8 cellular contexts compared by ENCODE assay signal in the genomic region with DNA sequence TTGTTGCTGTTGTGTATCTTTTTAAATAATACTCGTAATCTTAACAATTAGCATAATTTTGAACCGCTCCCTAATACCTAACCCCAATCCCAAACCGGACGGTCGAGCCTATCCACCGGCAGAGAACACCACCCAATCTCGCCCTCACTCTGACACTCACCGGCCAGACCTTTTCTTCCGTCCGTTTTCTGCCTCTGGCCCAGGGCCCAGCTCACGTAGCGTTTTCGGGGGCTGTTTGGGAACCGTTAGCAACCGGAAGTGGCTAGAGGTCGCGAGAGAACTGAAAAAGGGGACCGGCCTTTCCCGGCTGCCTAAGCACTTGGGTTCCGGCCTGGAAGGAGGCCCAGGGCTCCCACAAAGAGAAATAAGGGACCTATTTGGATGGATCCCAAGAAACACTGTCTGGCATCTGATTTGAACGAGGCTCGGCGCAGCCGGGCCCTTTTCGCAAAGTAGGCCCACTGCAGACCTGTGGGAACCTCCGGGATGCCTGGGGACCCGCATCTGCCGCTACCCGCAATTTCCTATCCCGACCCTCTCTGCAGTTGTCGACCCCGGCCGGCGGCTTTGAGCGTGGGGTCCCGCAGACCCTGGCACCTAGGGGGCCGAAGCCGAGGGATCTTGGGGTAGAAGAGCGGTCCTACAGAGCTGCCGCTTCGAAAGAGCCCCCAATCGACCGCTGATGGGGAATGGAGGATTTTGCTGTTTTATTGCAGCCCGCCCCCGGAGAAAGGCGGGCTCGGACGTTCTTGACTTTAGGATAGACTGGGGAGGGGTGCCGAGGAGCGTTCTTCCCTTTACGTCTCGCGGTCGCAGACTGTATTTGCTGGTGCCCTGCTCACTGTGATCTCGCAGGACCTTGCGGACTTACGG. TPM values are rescaled to one million over a fixed set of nuclear protein-coding genes. Genes with fewer than 3 reads are reported as not detected.
DNase-seq lines count a peak whose midpoint lies in the region; ATAC-seq and TF ChIP-seq lines count a peak whose summit lies in the region.

No MANE protein-coding gene starts in this region.

- intact Hi-C loops in breast epithelium (cut with DNase I; ENCODE audit: low total_unique reads), result loop anchor here (5.0 kb wide), 1 partner anchor 740 kb away; no protein-coding TSS in a partner anchor

- ATAC-seq in GM18520 (IDR thresholded peaks at IDR 0.05; ENCODE audit: unreplicated experiment) (peak; percentile 34), HG03095 (IDR thresholded peaks at IDR 0.05; ENCODE audit: unreplicated experiment) (peak; percentile 51)

- H3K4me1 ChIP-seq in breast epithelium, result peaks cover 0 to 4% of the 10 kb centered on the region in 2 donors
- peaks cover 7% of the 10 kb centered on the region; the same call in 1 of the 2 replicates for H3K4me1 ChIP-seq in iPS-20b (ENCODE audit: insufficient read depth, low read length)
- peaks cover 7 to 26% (median 19%) of the 10 kb centered on the region in 3 donors for H3K4me1 ChIP-seq in skeletal muscle tissue (ENCODE audit: control insufficient read depth in 3 of 3, insufficient read depth in 3 of 3, low read length in 3 of 3)

- H3K27ac ChIP-seq in VCaP (peak overlapping the region; percentile 78), breast epithelium (peak overlapping the region; percentile 92 to 95), iPS-20b (ENCODE audit: low read length) (peak overlapping the region; percentile 84), skeletal muscle tissue (ENCODE audit: low read depth, low read length) (peak overlapping the region; percentile 94)

- TF ChIP-seq CTCF in VCaP (conservative IDR thresholded peaks at IDR 0.05), result no peak
- no peak for TF ChIP-seq CTCF in breast epithelium (IDR thresholded peaks at IDR 0.05)

- peak; percentile 91 for DNase-seq in A172 (ENCODE audit: low spot score)
- DNase-seq in NCI-H2171 (lab: John Stamatoyannopoulos, UW), result peak; percentile 89
- DNase-seq in breast epithelium (ENCODE audit: low spot score in 2 of 2), result peak; percentile 77 to 86

- H3K9me3 ChIP-seq in breast epithelium (no peaks in the 10 kb centered on the region), iPS-20b (ENCODE audit: insufficient read depth, low read depth, low read length) (no peaks in the 10 kb centered on the region), skeletal muscle tissue (ENCODE audit: control insufficient read depth in 3 of 3, low read length in 3 of 3) (no peaks in the 10 kb centered on the region)

- TF ChIP-seq POLR2A in breast epithelium (IDR thresholded peaks at IDR 0.05), result no peak

- peak overlapping the region; percentile 81 to 88 (median 86) for H3K4me3 ChIP-seq in breast epithelium
- H3K4me3 ChIP-seq in iPS-20b (ENCODE audit: low read length), result peak overlapping the region; percentile 84
- H3K4me3 ChIP-seq in skeletal muscle tissue (ENCODE audit: low read length in 3 of 3), result peak overlapping the region; percentile 90 to 97 (median 94)

- peak overlapping the region; percentile 97 for H3K9ac ChIP-seq in iPS-20b (ENCODE audit: low read depth, low read length)
- H3K9ac ChIP-seq in skeletal muscle tissue (ENCODE audit: low read depth in 1 of 3, low read length in 3 of 3), result peak overlapping the region; percentile 94 to 97 (median 97)

- no peaks in the 10 kb centered on the region for H3K36me3 ChIP-seq in breast epithelium
- H3K36me3 ChIP-seq in iPS-20b (ENCODE audit: insufficient read depth, low read depth, low read length), result no peaks in the 10 kb centered on the region
- peaks cover 0 to 9% (median 4%) of the 10 kb centered on the region in 3 donors for H3K36me3 ChIP-seq in skeletal muscle tissue (ENCODE audit: control insufficient read depth in 3 of 3, insufficient read depth in 3 of 3, low read length in 3 of 3)

- H3K27me3 ChIP-seq in breast epithelium, result no peaks in the 10 kb centered on the region
- H3K27me3 ChIP-seq in iPS-20b (ENCODE audit: insufficient read depth, low read length), result peaks cover 36% of the 10 kb centered on the region
- H3K27me3 ChIP-seq in skeletal muscle tissue (ENCODE audit: control insufficient read depth in 3 of 3, insufficient read depth in 3 of 3, low read length in 3 of 3), result no peaks in the 10 kb centered on the region

RNA-seq across cellular contexts. Expression of a gene that starts 4.9 kb away (rescaled TPM):
- total RNA-seq in A172 (2014; rRNA removed; shearing (Covaris generic)), result 10.2 and 10.4 TPM in 2 replicates
- 10 to 100 TPM; 21.9 to 33.8 (median 22.9) TPM for total RNA-seq in breast epithelium
- total RNA-seq in skeletal muscle tissue, result 16.2 TPM

RNA-seq across cellular contexts. Expression of a gene that starts 12.4 kb away (rescaled TPM):
- 7.7 and 9.9 TPM in 2 replicates for total RNA-seq in A172 (2014; rRNA removed; shearing (Covaris generic))
- total RNA-seq in breast epithelium (1 to 10 TPM; 2.7 to 9.8 (median 9.7) TPM), skeletal muscle tissue (3.7 TPM)

RNA-seq across cellular contexts. Expression of a gene that starts 56.5 kb away (rescaled TPM):
- total RNA-seq in A172 (2014; rRNA removed; shearing (Covaris generic)), result 0.09 and 1.4 TPM in 2 replicates
- total RNA-seq in breast epithelium (1 to 10 TPM in 2 of 3 donors, under 1 TPM in 1; 0.16 to 3.1 (median 2.0) TPM), skeletal muscle tissue (under 0.01 TPM)

Comparison
In these comparisons a context has a peak if more than half of its experiments do, and no peak if none do; other contexts are left out.
1. Peak in every context shown above with its lines: DNase-seq, ATAC-seq, H3K4me3 ChIP-seq and H3K27ac ChIP-seq.